In genomic region chrX:46575586-46575985, GRCh38 we compare ENCODE assay signal across 9 cellular contexts.
DNase-seq lines count a peak whose midpoint lies in the region; ATAC-seq and TF ChIP-seq lines count a peak whose summit lies in the region.
"Had no signal": no experiment of that assay in that cellular context is flagged by ENCODE, and none has a peak within 500 bp of the region (broad histone marks: within the 10 kb centered on the region; RNA-seq: fewer than 3 reads in every experiment).

No MANE protein-coding gene starts in this region.

- H3K9me3 ChIP-seq in RWPE2 (ENCODE audit: severe bottlenecking), result no peaks in the 10 kb centered on the region

- TF ChIP-seq CTCF in GM12865 (IDR thresholded peaks at IDR 0.05; ENCODE audit: insufficient read depth, low read depth, low read length, missing control alignments) (no peak), RWPE2 (IDR thresholded peaks at IDR 0.05; ENCODE audit: poor library complexity, severe bottlenecking) (no peak), fibroblast of mammary gland (conservative IDR thresholded peaks at IDR 0.05; ENCODE audit: control insufficient read depth, insufficient read depth, low read depth, low read length) (no peak)

- no peaks in the 10 kb centered on the region for H3K27me3 ChIP-seq in RWPE2 (ENCODE audit: insufficient read depth, poor library complexity, severe bottlenecking)

- H3K36me3 ChIP-seq in RWPE2 (ENCODE audit: low read depth), result no peaks in the 10 kb centered on the region

- peaks cover 7% of the 10 kb centered on the region for H3K4me1 ChIP-seq in RWPE2 (ENCODE audit: insufficient read depth, poor library complexity, severe bottlenecking)

- peak overlapping the region; percentile 29 for H3K27ac ChIP-seq in RWPE2 (ENCODE audit: poor library complexity, severe bottlenecking)

- DNase-seq in GM12865 (ENCODE audit: low read depth), result no peak
- DNase-seq in RWPE2 (ENCODE audit: low spot score), result no peak
- DNase-seq in fibroblast of mammary gland (ENCODE audit: low read depth), result no peak
- DNase-seq in retina, result peak; percentile 13
- no peak for DNase-seq in NCI-H2081 treated with DMSO at 0.1 percent for 48 hours (lab: John Stamatoyannopoulos, UW)
- no peak for DNase-seq in CD1c-positive myeloid dendritic cell (ENCODE audit: extremely low spot score)
- no peak for DNase-seq in central memory CD4-positive, alpha-beta T cell
- DNase-seq in NCI-H1105 treated with DMSO at 0.1 percent for 48 hours (lab: John Stamatoyannopoulos, UW), result no peak
- DNase-seq: effector CD8-positive, alpha-beta T cell had no signal

- H3K4me3 ChIP-seq in GM12865 (ENCODE audit: low read depth, low read length), result peak overlapping the region; percentile 56
- peak overlapping the region; percentile 60 for H3K4me3 ChIP-seq in RWPE2 (ENCODE audit: severe bottlenecking)
- peak overlapping the region; percentile 17 for H3K4me3 ChIP-seq in fibroblast of mammary gland (ENCODE audit: control insufficient read depth, low read depth, low read length)

- no peak for ATAC-seq in RWPE2 (ENCODE audit: low read depth)
